24 cellular contexts compared by ENCODE assay signal in genomic region chr3:127851899-127852298, GRCh38. TPM values are rescaled to one million over a fixed set of nuclear protein-coding genes. Genes with fewer than 3 reads are reported as not detected.
DNase-seq lines count a peak whose midpoint lies in the region; ATAC-seq and TF ChIP-seq lines count a peak whose summit lies in the region.
"Had no signal": no experiment of that assay in that cellular context is flagged by ENCODE, and none has a peak within 500 bp of the region (broad histone marks: within the 10 kb centered on the region; RNA-seq: fewer than 3 reads in every experiment).

No MANE protein-coding gene starts in this region.

- WGBS in prostate gland, result 76% methylated on average over 9 of the region's 9 CpGs

- CTCF ChIA-PET in A673 (lab: Charles Lee), result no interaction called here
- CTCF ChIA-PET in CD8-positive, alpha-beta memory T cell (lab: Charles Lee), result no interaction called here

- peaks cover 0 to 5% (median 3%) of the 10 kb centered on the region in 3 donors for H3K4me1 Mint-ChIP-seq in CD8-positive, alpha-beta memory T cell
- H3K4me1 Mint-ChIP-seq: activated naive CD4-positive, alpha-beta T cell treated with anti-CD3 and anti-CD28 coated beads, Interleukin-2, amount 10 ng/mL, durations not matched to agents 7 days and 5 days had no signal

- H3K4me3 Mint-ChIP-seq in CD8-positive, alpha-beta memory T cell, result no peak overlapping the region
- H3K4me3 Mint-ChIP-seq: activated CD4-positive, alpha-beta T cell treated with anti-CD3 and anti-CD28 coated beads, Interleukin-2, amount 10 ng/mL, durations not matched to agents 7 days and 5 days; activated naive CD4-positive, alpha-beta T cell treated with anti-CD3 and anti-CD28 coated beads, Interleukin-2, amount 10 ng/mL, durations not matched to agents 7 days and 5 days; immature natural killer cell; naive thymus-derived CD4-positive, alpha-beta T cell had no signal

- POLR2A ChIA-PET in A673 (lab: Charles Lee; ENCODE audit: low non-redundant PET), result no interaction called here
- POLR2A ChIA-PET in CD8-positive, alpha-beta memory T cell (lab: Charles Lee), result no interaction called here

- no peaks in the 10 kb centered on the region for H3K4me1 ChIP-seq in SJCRH30
- no peaks in the 10 kb centered on the region for H3K4me1 ChIP-seq in A673 (ENCODE audit: insufficient read depth, low read length, poor library complexity, severe bottlenecking)
- H3K4me1 ChIP-seq in CD8-positive, alpha-beta memory T cell (ENCODE audit: insufficient read depth, low read length), result no peaks in the 10 kb centered on the region
- H3K4me1 ChIP-seq in prostate gland (replicated peaks), result no peaks in the 10 kb centered on the region

- DNase-seq in NCI-H1105 treated with DMSO at 0.1 percent for 48 hours (lab: John Stamatoyannopoulos, UW) (peak; percentile 47), NCI-H2171 (lab: John Stamatoyannopoulos, UW) (peak; percentile 93), SJCRH30 (peak; percentile 8 to 20), mesenteric fat pad (ENCODE audit: low spot score) (peak; percentile 81), A673 (ENCODE audit: low spot score) (no peak), left lobe of liver (ENCODE audit: low spot score) (no peak), prostate gland (ENCODE audit: low spot score) (no peak)
- DNase-seq in CD8-positive, alpha-beta memory T cell, result no peak
- DNase-seq: activated CD4-positive, alpha-beta T cell treated with anti-CD3 and anti-CD28 coated beads, Interleukin-2, amount 10 ng/mL, durations not matched to agents 7 days and 5 days; activated naive CD4-positive, alpha-beta T cell treated with anti-CD3 and anti-CD28 coated beads, Interleukin-2, amount 10 ng/mL, durations not matched to agents 7 days and 5 days; dermis blood vessel endothelial cell; GDM1; GOT3; immature natural killer cell; lower lobe of right lung; naive thymus-derived CD4-positive, alpha-beta T cell; NCI-H526 treated with DMSO at 0.1 percent for 48 hours; spleen; testis had no signal

- no TSS peak for BruUV-seq in A673 (replicated peaks; lab: Mats Ljungman, UMichigan)

- H3K9me3 Mint-ChIP-seq in CD8-positive, alpha-beta memory T cell, result no peaks in the 10 kb centered on the region
- H3K9me3 Mint-ChIP-seq: activated CD4-positive, alpha-beta T cell treated with anti-CD3 and anti-CD28 coated beads, Interleukin-2, amount 10 ng/mL, durations not matched to agents 7 days and 5 days; activated naive CD4-positive, alpha-beta T cell treated with anti-CD3 and anti-CD28 coated beads, Interleukin-2, amount 10 ng/mL, durations not matched to agents 7 days and 5 days; immature natural killer cell; naive thymus-derived CD4-positive, alpha-beta T cell had no signal

- H3K27ac ChIP-seq in SJCRH30, result no peak overlapping the region
- H3K27ac ChIP-seq in A673 (ENCODE audit: low read depth, low read length, poor library complexity, severe bottlenecking), result no peak overlapping the region
- no peak overlapping the region for H3K27ac ChIP-seq in CD8-positive, alpha-beta memory T cell (ENCODE audit: low read depth, low read length)
- H3K27ac ChIP-seq in prostate gland, result no peak overlapping the region
- H3K27ac ChIP-seq: gastroesophageal sphincter, HL-60, lower lobe of right lung, spleen, testis had no signal

- no peak overlapping the region for H3K4me3 ChIP-seq in SJCRH30
- no peak overlapping the region for H3K4me3 ChIP-seq in A673 (ENCODE audit: low read depth, low read length, poor library complexity, severe bottlenecking)
- no peak overlapping the region for H3K4me3 ChIP-seq in CD8-positive, alpha-beta memory T cell (ENCODE audit: low read length)
- no peak overlapping the region for H3K4me3 ChIP-seq in prostate gland
- H3K4me3 ChIP-seq: gastroesophageal sphincter, GM12878, lower lobe of right lung, spleen, testis had no signal

- peaks cover 0 to 19% of the 10 kb centered on the region in 2 donors for H3K27me3 Mint-ChIP-seq in CD8-positive, alpha-beta memory T cell

- no peaks in the 10 kb centered on the region for H3K9me3 ChIP-seq in SJCRH30 (replicated peaks)
- no peaks in the 10 kb centered on the region for H3K9me3 ChIP-seq in A673 (ENCODE audit: low read depth, low read length, poor library complexity, severe bottlenecking)
- H3K9me3 ChIP-seq in CD8-positive, alpha-beta memory T cell (ENCODE audit: low read length), result no peaks in the 10 kb centered on the region
- no peaks in the 10 kb centered on the region for H3K9me3 ChIP-seq in prostate gland
- H3K9me3 ChIP-seq: gastroesophageal sphincter, lower lobe of right lung, spleen, testis had no signal

- H3K36me3 ChIP-seq in SJCRH30, result no peaks in the 10 kb centered on the region
- no peaks in the 10 kb centered on the region for H3K36me3 ChIP-seq in A673 (ENCODE audit: insufficient read depth, low read length, poor library complexity, severe bottlenecking)
- no peaks in the 10 kb centered on the region for H3K36me3 ChIP-seq in CD8-positive, alpha-beta memory T cell (ENCODE audit: insufficient read depth, low read length)
- no peaks in the 10 kb centered on the region for H3K36me3 ChIP-seq in prostate gland
- H3K36me3 ChIP-seq: gastroesophageal sphincter, lower lobe of right lung, spleen had no signal

- TF ChIP-seq POLR2A in prostate gland (IDR thresholded peaks at IDR 0.05), result no peak

- TF ChIP-seq CTCF in A673 (conservative IDR thresholded peaks at IDR 0.05; ENCODE audit: low read depth, low read length) (no peak), prostate gland (IDR thresholded peaks at IDR 0.05) (no peak)

- intact Hi-C loops in A673 (cut with micrococcal nuclease; ENCODE audit: unreplicated experiment), result no loop called here
- intact Hi-C loops in prostate gland (cut with DNase I), result no loop called here

- H3K27me3 ChIP-seq in SJCRH30 (no peaks in the 10 kb centered on the region), A673 (replicated peaks; ENCODE audit: insufficient read depth, low read depth, low read length, poor library complexity) (peaks cover 9% of the 10 kb centered on the region), prostate gland (replicated peaks; ENCODE audit: insufficient read depth) (no peaks in the 10 kb centered on the region)
- H3K27me3 ChIP-seq in CD8-positive, alpha-beta memory T cell (ENCODE audit: insufficient read depth, low read length, poor library complexity, severe bottlenecking), result no peaks in the 10 kb centered on the region
- H3K27me3 ChIP-seq: gastroesophageal sphincter, spleen, testis had no signal

- H3K36me3 Mint-ChIP-seq in CD8-positive, alpha-beta memory T cell, result no peaks in the 10 kb centered on the region
- H3K36me3 Mint-ChIP-seq: activated naive CD4-positive, alpha-beta T cell treated with anti-CD3 and anti-CD28 coated beads, Interleukin-2, amount 10 ng/mL, durations not matched to agents 7 days and 5 days; immature natural killer cell; naive thymus-derived CD4-positive, alpha-beta T cell had no signal

- no peak overlapping the region for H3K27ac Mint-ChIP-seq in CD8-positive, alpha-beta memory T cell
- H3K27ac Mint-ChIP-seq: activated CD4-positive, alpha-beta T cell treated with anti-CD3 and anti-CD28 coated beads, Interleukin-2, amount 10 ng/mL, durations not matched to agents 7 days and 5 days; activated naive CD4-positive, alpha-beta T cell treated with anti-CD3 and anti-CD28 coated beads, Interleukin-2, amount 10 ng/mL, durations not matched to agents 7 days and 5 days; immature natural killer cell; naive thymus-derived CD4-positive, alpha-beta T cell; progenitor cell of endocrine pancreas had no signal

- no peak for ATAC-seq in left lobe of liver
- ATAC-seq: gastroesophageal sphincter; GM12878; lower lobe of right lung; naive thymus-derived CD4-positive, alpha-beta T cell; Panc1 had no signal

RNA-seq across cellular contexts. Expression of gene MGLL, which starts 29.6 kb away (rescaled TPM):
- 32.6 and 41.7 TPM in 2 replicates for total RNA-seq in SJCRH30 (2014; rRNA removed; shearing (Covaris generic))
- total RNA-seq in mesenteric fat pad, result 301 TPM
- 0.39 and 0.90 TPM in 2 replicates for total RNA-seq in A673 (2021)
- total RNA-seq in CD8-positive, alpha-beta memory T cell, result 1 to 10 TPM; 5.3 to 5.9 TPM
- polyA plus RNA-seq in CD8-positive, alpha-beta memory T cell, result 3.0 TPM
- 139 TPM for total RNA-seq in left lobe of liver
- total RNA-seq in prostate gland, result 10 to 100 TPM; 20.0 to 31.8 TPM
- polyA plus RNA-seq: naive thymus-derived CD4-positive, alpha-beta T cell had no signal

Comparison
In these comparisons a context has a peak if more than half of its experiments do, and no peak if none do; other contexts are left out.
1. DNase-seq: peak in NCI-H1105 treated with DMSO at 0.1 percent for 48 hours (single experiment), NCI-H2171 (single experiment), SJCRH30 (2 of 2) and mesenteric fat pad (single experiment); none in A673 (single experiment), CD8-positive, alpha-beta memory T cell (0 of 5), left lobe of liver (single experiment) and prostate gland (single experiment).